In genomic region chr15:49895337-49896223, GRCh38 we compare ENCODE assay signal across 15 cellular contexts.
DNase-seq lines count a peak whose midpoint lies in the region; ATAC-seq, FAIRE-seq and TF ChIP-seq lines count a peak whose summit lies in the region.
"Had no signal": no experiment of that assay in that cellular context is flagged by ENCODE, and none has a peak within 500 bp of the region (broad histone marks: within the 10 kb centered on the region; RNA-seq: fewer than 3 reads in every experiment).

No MANE protein-coding gene starts in this region.

- peak overlapping the region; percentile 88 to 98 (median 97) for H3K27ac Mint-ChIP-seq in nephron
- H3K27ac Mint-ChIP-seq: activated naive CD4-positive, alpha-beta T cell treated with anti-CD3 and anti-CD28 coated beads for 36 hours; type B pancreatic cell had no signal

- TF ChIP-seq EP300 in A549 (IDR thresholded peaks at IDR 0.05): no peak

- POLR2A ChIA-PET in A549 (lab: Yijun Ruan, JAX): no interaction called here

- WGBS in A549 (ENCODE audit: missing lambda C conversion rate): 77% methylated on average over 6 of the region's 6 CpGs

- peaks cover 58% of the 10 kb centered on the region for H3K4me1 Mint-ChIP-seq in nephron

- H3K4me3 Mint-ChIP-seq in nephron: peak overlapping the region in 1 of 3 experiments; percentile 34
- H3K4me3 Mint-ChIP-seq: activated naive CD4-positive, alpha-beta T cell treated with anti-CD3 and anti-CD28 coated beads for 36 hours; type B pancreatic cell had no signal

- H3K27me3 ChIP-seq in SJCRH30: no peaks in the 10 kb centered on the region
- no peaks in the 10 kb centered on the region for H3K27me3 ChIP-seq in WERI-Rb-1 (ENCODE audit: insufficient read depth, low read depth, severe bottlenecking)

- H3K9me3 Mint-ChIP-seq in nephron: no peaks in the 10 kb centered on the region
- H3K9me3 Mint-ChIP-seq: activated naive CD4-positive, alpha-beta T cell treated with anti-CD3 and anti-CD28 coated beads for 36 hours; type B pancreatic cell had no signal

- H3K27me3 Mint-ChIP-seq in nephron (ENCODE audit: low read depth): no peaks in the 10 kb centered on the region
- H3K27me3 Mint-ChIP-seq: type B pancreatic cell had no signal

- no peak for TF ChIP-seq RAD21 in A549 (conservative IDR thresholded peaks at IDR 0.05 in 1 of 2, IDR thresholded peaks at IDR 0.05 in 1 of 2)

- FAIRE-seq in A549 (lab: Jason Lieb, UNC): peak; percentile 61
- FAIRE-seq: colon had no signal

- H3K4me1 ChIP-seq in A549 (peaks cover 32% of the 10 kb centered on the region), SJCRH30 (peaks cover 25% of the 10 kb centered on the region)

- H3K36me3 ChIP-seq in SJCRH30: no peaks in the 10 kb centered on the region
- no peaks in the 10 kb centered on the region for H3K36me3 ChIP-seq in WERI-Rb-1

- H3K27ac ChIP-seq in A549: peak overlapping the region in 1 of 2 experiments; percentile 3; a peak in 2 of 6 replicates
- H3K27ac ChIP-seq in SJCRH30: peak overlapping the region; percentile 72
- no peak overlapping the region for H3K27ac ChIP-seq in WERI-Rb-1

- TF ChIP-seq CTCF in A549 (IDR thresholded peaks at IDR 0.05): no peak
- no peak for TF ChIP-seq CTCF in nephron (IDR thresholded peaks at IDR 0.05; ENCODE audit: unreplicated experiment in 3 of 3)
- TF ChIP-seq CTCF in WERI-Rb-1 (IDR thresholded peaks at IDR 0.05; ENCODE audit: low read depth, low read length): no peak
- TF ChIP-seq CTCF in GM20000 (IDR thresholded peaks at IDR 0.05; ENCODE audit: extremely low read depth, missing control alignments): no peak

- no peak for TF ChIP-seq POLR2A in A549 (IDR thresholded peaks at IDR 0.05; ENCODE audit: low read length)

- H3K4me3 ChIP-seq in A549 (no peak overlapping the region), SJCRH30 (no peak overlapping the region), WERI-Rb-1 (ENCODE audit: low read depth, low read length) (no peak overlapping the region)

- H3K36me3 Mint-ChIP-seq in nephron (ENCODE audit: low read depth): no peaks in the 10 kb centered on the region
- H3K36me3 Mint-ChIP-seq: type B pancreatic cell had no signal

- CTCF ChIA-PET in A549 (lab: Yijun Ruan, JAX): interaction anchor here (0.9 to 2.1 kb wide), 5 partner anchors 8 to 26 kb away, joined by 3 to 8 read pairs (median 3); no protein-coding TSS in a partner anchor

- no peak for ATAC-seq in A549
- no peak for ATAC-seq in activated CD4-positive, CD25-positive, alpha-beta regulatory T cell treated with anti-CD3 and anti-CD28 coated beads, Interleukin-2, amount 50 U/mL, for 24 hours

- no peak overlapping the region for H3K4me2 ChIP-seq in A549

- H3K9me3 ChIP-seq in A549: no peaks in the 10 kb centered on the region
- no peaks in the 10 kb centered on the region for H3K9me3 ChIP-seq in SJCRH30 (replicated peaks)
- no peaks in the 10 kb centered on the region for H3K9me3 ChIP-seq in WERI-Rb-1 (ENCODE audit: severe bottlenecking)

- DNase-seq in A549 (ENCODE audit: low read depth in 1 of 2, low spot score in 1 of 2) (no peak), SJCRH30 (peak; percentile 38 to 57), foreskin melanocyte (peak; percentile 89), DMS 273 (lab: John Stamatoyannopoulos, UW; ENCODE audit: unreplicated experiment) (no peak), WERI-Rb-1 (no peak), GM20000 (ENCODE audit: low spot score) (no peak)
- DNase-seq: activated CD8-positive, alpha-beta memory T cell treated with anti-CD3 and anti-CD28 coated beads for 24 hours; activated naive CD4-positive, alpha-beta T cell treated with anti-CD3 and anti-CD28 coated beads for 36 hours; DMS153; HCEC 1CT; NCI-H524 had no signal

TF ChIP-seq in A549, 52 proteins besides CTCF, POLR2A, EP300 and RAD21:
- TF ChIP-seq, protein P1, sequence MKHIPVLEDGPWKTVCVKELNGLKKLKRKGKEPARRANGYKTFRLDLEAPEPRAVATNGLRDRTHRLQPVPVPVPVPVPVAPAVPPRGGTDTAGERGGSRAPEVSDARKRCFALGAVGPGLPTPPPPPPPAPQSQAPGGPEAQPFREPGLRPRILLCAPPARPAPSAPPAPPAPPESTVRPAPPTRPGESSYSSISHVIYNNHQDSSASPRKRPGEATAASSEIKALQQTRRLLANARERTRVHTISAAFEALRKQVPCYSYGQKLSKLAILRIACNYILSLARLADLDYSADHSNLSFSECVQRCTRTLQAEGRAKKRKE (CRISPR knock-in tag; IDR thresholded peaks at IDR 0.05; ENCODE audit: low read depth): no peak
- TF ChIP-seq, protein P2, sequence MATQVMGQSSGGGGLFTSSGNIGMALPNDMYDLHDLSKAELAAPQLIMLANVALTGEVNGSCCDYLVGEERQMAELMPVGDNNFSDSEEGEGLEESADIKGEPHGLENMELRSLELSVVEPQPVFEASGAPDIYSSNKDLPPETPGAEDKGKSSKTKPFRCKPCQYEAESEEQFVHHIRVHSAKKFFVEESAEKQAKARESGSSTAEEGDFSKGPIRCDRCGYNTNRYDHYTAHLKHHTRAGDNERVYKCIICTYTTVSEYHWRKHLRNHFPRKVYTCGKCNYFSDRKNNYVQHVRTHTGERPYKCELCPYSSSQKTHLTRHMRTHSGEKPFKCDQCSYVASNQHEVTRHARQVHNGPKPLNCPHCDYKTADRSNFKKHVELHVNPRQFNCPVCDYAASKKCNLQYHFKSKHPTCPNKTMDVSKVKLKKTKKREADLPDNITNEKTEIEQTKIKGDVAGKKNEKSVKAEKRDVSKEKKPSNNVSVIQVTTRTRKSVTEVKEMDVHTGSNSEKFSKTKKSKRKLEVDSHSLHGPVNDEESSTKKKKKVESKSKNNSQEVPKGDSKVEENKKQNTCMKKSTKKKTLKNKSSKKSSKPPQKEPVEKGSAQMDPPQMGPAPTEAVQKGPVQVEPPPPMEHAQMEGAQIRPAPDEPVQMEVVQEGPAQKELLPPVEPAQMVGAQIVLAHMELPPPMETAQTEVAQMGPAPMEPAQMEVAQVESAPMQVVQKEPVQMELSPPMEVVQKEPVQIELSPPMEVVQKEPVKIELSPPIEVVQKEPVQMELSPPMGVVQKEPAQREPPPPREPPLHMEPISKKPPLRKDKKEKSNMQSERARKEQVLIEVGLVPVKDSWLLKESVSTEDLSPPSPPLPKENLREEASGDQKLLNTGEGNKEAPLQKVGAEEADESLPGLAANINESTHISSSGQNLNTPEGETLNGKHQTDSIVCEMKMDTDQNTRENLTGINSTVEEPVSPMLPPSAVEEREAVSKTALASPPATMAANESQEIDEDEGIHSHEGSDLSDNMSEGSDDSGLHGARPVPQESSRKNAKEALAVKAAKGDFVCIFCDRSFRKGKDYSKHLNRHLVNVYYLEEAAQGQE (IDR thresholded peaks at IDR 0.05): no peak
- TF ChIP-seq TP53 (CRISPR knock-in tag; IDR thresholded peaks at IDR 0.05): no peak
- no peak for TF ChIP-seq EHMT2 (IDR thresholded peaks at IDR 0.05; ENCODE audit: low read depth)
- TF ChIP-seq RARB (CRISPR knock-in tag; IDR thresholded peaks at IDR 0.05): no peak
- no peak for TF ChIP-seq RCOR1 (IDR thresholded peaks at IDR 0.05; ENCODE audit: low read depth, low read length)
- TF ChIP-seq ELK1 (IDR thresholded peaks at IDR 0.05; ENCODE audit: low read depth, low read length): no peak
- TF ChIP-seq USF2 (IDR thresholded peaks at IDR 0.05): no peak
- TF ChIP-seq, protein P3, sequence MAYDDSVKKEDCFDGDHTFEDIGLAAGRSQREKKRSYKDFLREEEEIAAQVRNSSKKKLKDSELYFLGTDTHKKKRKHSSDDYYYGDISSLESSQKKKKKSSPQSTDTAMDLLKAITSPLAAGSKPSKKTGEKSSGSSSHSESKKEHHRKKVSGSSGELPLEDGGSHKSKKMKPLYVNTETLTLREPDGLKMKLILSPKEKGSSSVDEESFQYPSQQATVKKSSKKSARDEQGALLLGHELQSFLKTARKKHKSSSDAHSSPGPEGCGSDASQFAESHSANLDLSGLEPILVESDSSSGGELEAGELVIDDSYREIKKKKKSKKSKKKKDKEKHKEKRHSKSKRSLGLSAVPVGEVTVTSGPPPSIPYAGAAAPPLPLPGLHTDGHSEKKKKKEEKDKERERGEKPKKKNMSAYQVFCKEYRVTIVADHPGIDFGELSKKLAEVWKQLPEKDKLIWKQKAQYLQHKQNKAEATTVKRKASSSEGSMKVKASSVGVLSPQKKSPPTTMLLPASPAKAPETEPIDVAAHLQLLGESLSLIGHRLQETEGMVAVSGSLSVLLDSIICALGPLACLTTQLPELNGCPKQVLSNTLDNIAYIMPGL (CRISPR knock-in tag; IDR thresholded peaks at IDR 0.05; ENCODE audit: borderline replicate concordance): no peak
- TF ChIP-seq KDM1A (IDR thresholded peaks at IDR 0.05; ENCODE audit: low read depth): no peak
- TF ChIP-seq HES2 (IDR thresholded peaks at IDR 0.05): no peak
- no peak for TF ChIP-seq HOXA7 (CRISPR knock-in tag; IDR thresholded peaks at IDR 0.05)
- TF ChIP-seq MAFK (IDR thresholded peaks at IDR 0.05; ENCODE audit: partially characterized antibody): no peak
- no peak for TF ChIP-seq CHD2 (IDR thresholded peaks at IDR 0.05; ENCODE audit: low read length, partially characterized antibody)

Comparison
In these comparisons a context has a peak if more than half of its experiments do, and no peak if none do; other contexts are left out.
1. DNase-seq: peak in SJCRH30 (2 of 2) and foreskin melanocyte (single experiment); none in A549 (0 of 2), DMS 273 (single experiment), WERI-Rb-1 (single experiment) and GM20000 (single experiment).